ENCODE assay signal across 34 cellular contexts in the genomic region with DNA sequence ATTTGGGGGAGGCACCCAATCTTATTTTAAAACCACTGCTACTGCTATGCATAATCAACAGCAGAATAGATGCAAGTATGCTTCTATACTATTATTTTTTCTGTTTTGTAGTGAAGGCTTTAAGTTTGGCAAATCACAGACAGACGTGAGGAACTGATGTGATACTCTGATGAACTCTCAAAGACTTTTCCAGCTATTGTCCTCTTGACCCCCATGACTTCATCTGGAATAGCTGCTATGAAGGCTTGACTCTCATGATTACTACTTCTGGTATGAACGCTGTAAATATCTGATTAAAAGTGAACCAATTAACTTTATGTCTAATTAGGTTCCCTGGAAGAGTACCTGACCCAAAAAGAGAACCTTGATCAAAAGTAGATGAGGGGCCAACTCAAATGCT.
"Had no signal": no experiment of that assay in that cellular context is flagged by ENCODE, and none has a peak within 500 bp of the region (broad histone marks: within the 10 kb centered on the region; RNA-seq: fewer than 3 reads in every experiment).

No MANE protein-coding gene starts in this region.

- H3K9me3 Mint-ChIP-seq: activated CD4-positive, alpha-beta T cell treated with anti-CD3 and anti-CD28 coated beads, Interleukin-2, amount 10 ng/mL, durations not matched to agents 7 days and 5 days; activated naive CD4-positive, alpha-beta T cell treated with anti-CD3 and anti-CD28 coated beads, Interleukin-2, amount 10 ng/mL, durations not matched to agents 7 days and 5 days; T-helper 1 cell treated with Interleukin-12 subunit alpha and Interleukin-12 subunit beta and Interleukin-4 antibody, amounts not matched to agents 30 μg/mL and 1 μg/mL, for 36 hours; T-helper 2 cell treated with Interferon-gamma antibody and Interleukin-4, amounts not matched to agents 5 μg/mL and 100 μg/mL, for 36 hours; WTC11 had no signal

- DNase-seq: activated CD4-positive, alpha-beta T cell treated with anti-CD3 and anti-CD28 coated beads for 36 hours; activated CD4-positive, alpha-beta T cell treated with anti-CD3 and anti-CD28 coated beads, Interleukin-2, amount 10 ng/mL, durations not matched to agents 7 days and 5 days; activated CD4-positive, alpha-beta T cell treated with anti-CD3 and anti-CD28 coated beads, Interleukin-2, amount 50 U/mL, for 48 hours; activated CD8-positive, alpha-beta memory T cell treated with anti-CD3 and anti-CD28 coated beads for 24 hours; activated CD8-positive, alpha-beta memory T cell treated with anti-CD3 and anti-CD28 coated beads, Interleukin-2, amount 10 ng/mL, durations not matched to agents 7 days and 5 days; activated CD8-positive, alpha-beta memory T cell treated with anti-CD3 and anti-CD28 coated beads, Interleukin-2, amount 50 U/mL, for 48 hours; activated effector memory CD4-positive, alpha-beta T cell treated with Interleukin-2 at 50 U/mL for 16 hours; activated naive CD4-positive, alpha-beta T cell treated with anti-CD3 and anti-CD28 coated beads, Interleukin-2, amount 10 ng/mL, durations not matched to agents 7 days and 5 days; activated T-cell treated with anti-CD3 and anti-CD28 coated beads, Interleukin-2, amount 50 U/mL, for 48 hours; amniotic stem cell; aorta; body of pancreas; caudate nucleus; cerebellar nuclear complex; NCI-H1092 treated with DMSO at 0.1 percent for 48 hours; NCI-H1417; NCI-H187 treated with DMSO at 0.1 percent for 48 hours; NCI-H2081; NCI-H2171 treated with DMSO at 0.1 percent for 48 hours; NCI-H2227 treated with DMSO at 0.1 percent for 48 hours; NCI-H446; NCI-H510A treated with DMSO at 0.1 percent for 48 hours; NCI-H526 treated with DMSO at 0.1 percent for 48 hours; NCI-H82; SHP77 treated with DMSO at 0.1 percent for 48 hours; SK-N-SH had no signal

- H3K27ac ChIP-seq: body of pancreas, SJSA1 had no signal

- H3K9me3 ChIP-seq: body of pancreas, SJSA1, SK-N-SH had no signal

- H3K9ac ChIP-seq: SK-N-SH had no signal

- H3K4me2 ChIP-seq: SK-N-SH had no signal

- H3K27ac Mint-ChIP-seq: activated CD4-positive, alpha-beta T cell treated with anti-CD3 and anti-CD28 coated beads for 36 hours; activated CD4-positive, alpha-beta T cell treated with anti-CD3 and anti-CD28 coated beads, Interleukin-2, amount 10 ng/mL, durations not matched to agents 7 days and 5 days; activated CD8-positive, alpha-beta memory T cell treated with anti-CD3 and anti-CD28 coated beads, Interleukin-2, amount 10 ng/mL, durations not matched to agents 7 days and 5 days; activated naive CD4-positive, alpha-beta T cell treated with anti-CD3 and anti-CD28 coated beads, Interleukin-2, amount 10 ng/mL, durations not matched to agents 7 days and 5 days; activated naive CD8-positive, alpha-beta T cell; T-helper 1 cell treated with Interleukin-12 subunit alpha and Interleukin-12 subunit beta and Interleukin-4 antibody, amounts not matched to agents 30 μg/mL and 1 μg/mL, for 36 hours; T-helper 2 cell treated with Interferon-gamma antibody and Interleukin-4, amounts not matched to agents 5 μg/mL and 100 μg/mL, for 36 hours; WTC11 had no signal

- H3K27me3 Mint-ChIP-seq: activated CD4-positive, alpha-beta T cell treated with anti-CD3 and anti-CD28 coated beads for 36 hours; activated CD4-positive, alpha-beta T cell treated with anti-CD3 and anti-CD28 coated beads, Interleukin-2, amount 10 ng/mL, durations not matched to agents 7 days and 5 days; activated CD8-positive, alpha-beta memory T cell treated with anti-CD3 and anti-CD28 coated beads, Interleukin-2, amount 10 ng/mL, durations not matched to agents 7 days and 5 days; activated naive CD4-positive, alpha-beta T cell treated with anti-CD3 and anti-CD28 coated beads, Interleukin-2, amount 10 ng/mL, durations not matched to agents 7 days and 5 days; activated naive CD8-positive, alpha-beta T cell had no signal

- ATAC-seq: activated CD4-positive, alpha-beta T cell treated with anti-CD3 and anti-CD28 coated beads for 36 hours; activated CD4-positive, CD25-positive, alpha-beta regulatory T cell treated with anti-CD3 and anti-CD28 coated beads, Interleukin-2, amount 50 U/mL, for 24 hours; activated CD8-positive, alpha-beta memory T cell treated with anti-CD3 and anti-CD28 coated beads, Interleukin-2, amount 10 ng/mL, durations not matched to agents 7 days and 5 days; body of pancreas; K562; Panc1; WTC11 had no signal

- H3K4me1 Mint-ChIP-seq: activated CD4-positive, alpha-beta T cell treated with anti-CD3 and anti-CD28 coated beads for 36 hours; activated CD4-positive, alpha-beta T cell treated with anti-CD3 and anti-CD28 coated beads, Interleukin-2, amount 10 ng/mL, durations not matched to agents 7 days and 5 days; activated CD8-positive, alpha-beta memory T cell treated with anti-CD3 and anti-CD28 coated beads, Interleukin-2, amount 10 ng/mL, durations not matched to agents 7 days and 5 days; activated naive CD4-positive, alpha-beta T cell treated with anti-CD3 and anti-CD28 coated beads, Interleukin-2, amount 10 ng/mL, durations not matched to agents 7 days and 5 days; WTC11 had no signal

- H3K4me1 ChIP-seq: body of pancreas, SJSA1 had no signal

- H3K4me3 Mint-ChIP-seq: activated CD4-positive, alpha-beta T cell treated with anti-CD3 and anti-CD28 coated beads for 36 hours; activated CD4-positive, alpha-beta T cell treated with anti-CD3 and anti-CD28 coated beads, Interleukin-2, amount 10 ng/mL, durations not matched to agents 7 days and 5 days; activated CD8-positive, alpha-beta memory T cell treated with anti-CD3 and anti-CD28 coated beads, Interleukin-2, amount 10 ng/mL, durations not matched to agents 7 days and 5 days; activated naive CD4-positive, alpha-beta T cell treated with anti-CD3 and anti-CD28 coated beads, Interleukin-2, amount 10 ng/mL, durations not matched to agents 7 days and 5 days; activated naive CD8-positive, alpha-beta T cell; T-helper 1 cell treated with Interleukin-12 subunit alpha and Interleukin-12 subunit beta and Interleukin-4 antibody, amounts not matched to agents 30 μg/mL and 1 μg/mL, for 36 hours; T-helper 2 cell treated with Interferon-gamma antibody and Interleukin-4, amounts not matched to agents 5 μg/mL and 100 μg/mL, for 36 hours; WTC11 had no signal

- H3K27me3 ChIP-seq: body of pancreas, SJSA1 had no signal

- H3K4me3 ChIP-seq: body of pancreas, K562, SJSA1 had no signal
